ENCODE assay signal across 11 cellular contexts in the genomic region with DNA sequence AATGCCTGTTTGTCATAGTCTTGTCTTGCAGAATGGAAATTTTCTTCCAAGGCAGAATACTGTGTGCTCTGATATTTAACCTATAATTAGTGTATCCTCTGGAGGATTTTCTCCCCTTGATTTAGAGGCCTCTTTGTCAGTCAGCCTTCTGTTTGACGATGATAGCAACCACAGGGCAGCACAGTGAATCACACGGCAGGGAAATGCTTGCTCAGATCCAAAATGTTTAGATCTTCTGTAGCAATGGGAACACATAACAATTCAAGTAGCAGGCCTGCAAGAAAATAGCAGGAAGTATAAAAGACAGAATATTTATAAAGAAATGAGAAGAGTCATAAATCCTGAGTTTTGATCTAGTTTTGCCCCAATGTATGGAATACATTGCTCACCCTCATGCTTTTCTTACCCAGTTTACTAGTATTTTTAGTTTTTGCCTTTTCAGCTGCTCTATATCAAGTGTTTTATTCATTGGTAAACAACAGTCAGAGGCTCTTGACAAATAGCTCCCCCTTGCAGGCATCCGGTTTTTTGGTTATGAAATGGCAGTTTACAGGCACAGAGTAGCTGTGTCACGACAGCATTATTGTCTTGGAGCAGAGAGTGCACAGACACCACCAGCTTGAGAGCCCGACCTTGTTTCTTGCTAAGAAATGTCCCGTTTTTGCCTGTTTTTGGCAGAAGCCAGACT.
DNase-seq lines count a peak whose midpoint lies in the region; ATAC-seq and TF ChIP-seq lines count a peak whose summit lies in the region.
"Had no signal": no experiment of that assay in that cellular context is flagged by ENCODE, and none has a peak within 500 bp of the region (broad histone marks: within the 10 kb centered on the region; RNA-seq: fewer than 3 reads in every experiment).

No MANE protein-coding gene starts in this region.

- H3K36me3 Mint-ChIP-seq in T-helper 2 cell treated with Interferon-gamma antibody and Interleukin-4, amounts not matched to agents 5 μg/mL and 100 μg/mL, for 36 hours (ENCODE audit: low read depth), result no peaks in the 10 kb centered on the region

- peak overlapping the region; percentile 81 for H3K27ac Mint-ChIP-seq in T-helper 2 cell treated with Interferon-gamma antibody and Interleukin-4, amounts not matched to agents 5 μg/mL and 100 μg/mL, for 36 hours
- H3K27ac Mint-ChIP-seq: nephron had no signal

- 49 to 69% methylated on average over 6 of the region's 6 CpGs for WGBS in sigmoid colon, 2 donors
- WGBS in right cardiac atrium, result 53% methylated on average over 6 of the region's 6 CpGs

- no peaks in the 10 kb centered on the region for H3K9me3 ChIP-seq in WERI-Rb-1 (ENCODE audit: severe bottlenecking)
- no peaks in the 10 kb centered on the region for H3K9me3 ChIP-seq in sigmoid colon
- H3K9me3 ChIP-seq in right cardiac atrium (ENCODE audit: control insufficient read depth, low read length), result no peaks in the 10 kb centered on the region

- DNase-seq in CMK (ENCODE audit: low read depth), result peak; percentile 65
- DNase-seq in HS-5 (ENCODE audit: low read depth), result peak; percentile 34
- peak; percentile 72 for DNase-seq in T-helper 2 cell treated with Interferon-gamma antibody and Interleukin-4, amounts not matched to agents 5 μg/mL and 100 μg/mL, for 36 hours (ENCODE audit: low spot score)
- DNase-seq in fibroblast of gingiva (ENCODE audit: low read depth), result peak; percentile 6
- no peak for DNase-seq in WERI-Rb-1
- DNase-seq in GM19238 (ENCODE audit: insufficient read length, low spot score), result no peak
- no peak for DNase-seq in sigmoid colon
- DNase-seq in right cardiac atrium, result no peak
- DNase-seq: Calu3, NCI-H2081 treated with DMSO at 0.1 percent for 48 hours had no signal

- no peak for TF ChIP-seq POLR2A in sigmoid colon (IDR thresholded peaks at IDR 0.05)

- H3K9me3 Mint-ChIP-seq in T-helper 2 cell treated with Interferon-gamma antibody and Interleukin-4, amounts not matched to agents 5 μg/mL and 100 μg/mL, for 36 hours, result no peaks in the 10 kb centered on the region
- H3K9me3 Mint-ChIP-seq: nephron had no signal

- H3K36me3 ChIP-seq in WERI-Rb-1, result no peaks in the 10 kb centered on the region
- no peaks in the 10 kb centered on the region for H3K36me3 ChIP-seq in sigmoid colon

- H3K27me3 Mint-ChIP-seq in T-helper 2 cell treated with Interferon-gamma antibody and Interleukin-4, amounts not matched to agents 5 μg/mL and 100 μg/mL, for 36 hours (ENCODE audit: low read depth), result no peaks in the 10 kb centered on the region

- TF ChIP-seq CTCF in WERI-Rb-1 (IDR thresholded peaks at IDR 0.05; ENCODE audit: low read depth, low read length) (no peak), sigmoid colon (IDR thresholded peaks at IDR 0.05) (no peak)

- H3K4me3 Mint-ChIP-seq in T-helper 2 cell treated with Interferon-gamma antibody and Interleukin-4, amounts not matched to agents 5 μg/mL and 100 μg/mL, for 36 hours, result peak overlapping the region; percentile 66
- H3K4me3 Mint-ChIP-seq: nephron had no signal

- H3K4me3 ChIP-seq in WERI-Rb-1 (ENCODE audit: low read depth, low read length) (no peak overlapping the region), sigmoid colon (no peak overlapping the region), right cardiac atrium (ENCODE audit: low read length) (no peak overlapping the region)

- TF ChIP-seq EP300 in sigmoid colon (IDR thresholded peaks at IDR 0.05), result no peak

- no peaks in the 10 kb centered on the region for H3K4me1 ChIP-seq in sigmoid colon
- no peaks in the 10 kb centered on the region for H3K4me1 ChIP-seq in right cardiac atrium (ENCODE audit: control insufficient read depth, insufficient read depth, low read length)

- no peak for ATAC-seq in right cardiac atrium

- H3K27me3 ChIP-seq in WERI-Rb-1 (ENCODE audit: insufficient read depth, low read depth, severe bottlenecking) (no peaks in the 10 kb centered on the region), sigmoid colon (peaks cover 0 to 41% (median 5%) of the 10 kb centered on the region in 3 donors), right cardiac atrium (ENCODE audit: control insufficient read depth, insufficient read depth) (peaks cover 3% of the 10 kb centered on the region)

- intact Hi-C loops in sigmoid colon (cut with DNase I), result no loop called here
- intact Hi-C loops in right cardiac atrium (cut with DNase I), result loop anchor here in 3 of 4 donors (10.0 kb wide), 1 partner anchor 452 kb away; the partner anchor contains the start of gene GAD1 (in 3 of the 3)

- H3K27ac ChIP-seq in WERI-Rb-1, result no peak overlapping the region
- H3K27ac ChIP-seq in sigmoid colon, result no peak overlapping the region
- H3K27ac ChIP-seq in right cardiac atrium (ENCODE audit: low read length), result no peak overlapping the region

- peaks cover 75% of the 10 kb centered on the region for H3K4me1 Mint-ChIP-seq in T-helper 2 cell treated with Interferon-gamma antibody and Interleukin-4, amounts not matched to agents 5 μg/mL and 100 μg/mL, for 36 hours (ENCODE audit: low read depth)
- H3K4me1 Mint-ChIP-seq: nephron had no signal

Comparison
In these comparisons a context has a peak if more than half of its experiments do, and no peak if none do; other contexts are left out.
1. DNase-seq: peak in CMK (single experiment), HS-5 (single experiment), T-helper 2 cell treated with Interferon-gamma antibody and Interleukin-4, amounts not matched to agents 5 μg/mL and 100 μg/mL, for 36 hours (single experiment) and fibroblast of gingiva (single experiment); none in WERI-Rb-1 (single experiment), GM19238 (single experiment), sigmoid colon (single experiment) and right cardiac atrium (0 of 3).